Comparison of ENCODE assay signal across 24 cellular contexts in genomic region chr6:35566794-35567193, GRCh38. TPM values are rescaled to one million over a fixed set of nuclear protein-coding genes. Genes with fewer than 3 reads are reported as not detected.
"Had no signal": no experiment of that assay in that cellular context is flagged by ENCODE, and none has a peak within 500 bp of the region (broad histone marks: within the 10 kb centered on the region; RNA-seq: fewer than 3 reads in every experiment).

No MANE protein-coding gene starts in this region.

- H3K9me3 ChIP-seq: colonic mucosa, pancreas, spleen, tibial nerve, uterus had no signal

- H3K27me3 ChIP-seq: colonic mucosa, pancreas, uterus had no signal

- H3K4me3 Mint-ChIP-seq: activated CD4-positive, alpha-beta T cell treated with anti-CD3 and anti-CD28 coated beads, Interleukin-2, amount 10 ng/mL, durations not matched to agents 7 days and 5 days; activated CD8-positive, alpha-beta T cell treated with anti-CD3 and anti-CD28 coated beads, Interleukin-2, amount 10 ng/mL, durations not matched to agents 7 days and 5 days; activated naive CD8-positive, alpha-beta T cell treated with anti-CD3 and anti-CD28 coated beads for 36 hours; brain had no signal

- H3K36me3 Mint-ChIP-seq: activated naive CD8-positive, alpha-beta T cell treated with anti-CD3 and anti-CD28 coated beads for 36 hours; brain had no signal

- H3K4me1 ChIP-seq: colonic mucosa, pancreas, spleen, tibial nerve, uterus had no signal

- ATAC-seq: activated CD4-positive, CD25-positive, alpha-beta regulatory T cell treated with anti-CD3 and anti-CD28 coated beads, Interleukin-2, amount 50 U/mL, for 24 hours; activated CD8-positive, alpha-beta T cell treated with anti-CD3 and anti-CD28 coated beads, Interleukin-2, amount 10 ng/mL, durations not matched to agents 7 days and 5 days; left lobe of liver; pancreas; sciatic nerve had no signal

- H3K4me3 ChIP-seq: colonic mucosa, pancreas, SK-N-MC, spleen, tibial nerve, uterus had no signal

- FAIRE-seq: endometrium, kidney, pancreas had no signal

- H3K36me3 ChIP-seq: colonic mucosa, pancreas, uterus had no signal

- H3K4me1 Mint-ChIP-seq: activated CD4-positive, alpha-beta T cell treated with anti-CD3 and anti-CD28 coated beads, Interleukin-2, amount 10 ng/mL, durations not matched to agents 7 days and 5 days had no signal

- DNase-seq: activated CD4-positive, alpha-beta T cell treated with anti-CD3 and anti-CD28 coated beads, Interleukin-2, amount 10 ng/mL, durations not matched to agents 7 days and 5 days; activated CD8-positive, alpha-beta memory T cell treated with anti-CD3 and anti-CD28 coated beads, Interleukin-2, amount 50 U/mL, for 4 hours; activated CD8-positive, alpha-beta T cell treated with anti-CD3 and anti-CD28 coated beads, Interleukin-2, amount 10 ng/mL, durations not matched to agents 7 days and 5 days; activated gamma-delta T cell; activated naive CD8-positive, alpha-beta T cell treated with anti-CD3 and anti-CD28 coated beads for 36 hours; caudate nucleus; colonic mucosa; erythroblast; foreskin melanocyte; glutamatergic neuron; midbrain; pancreas; spleen; stimulated activated naive CD4-positive, alpha-beta T cell; uterus had no signal

- H3K27ac Mint-ChIP-seq: activated CD4-positive, alpha-beta T cell treated with anti-CD3 and anti-CD28 coated beads, Interleukin-2, amount 10 ng/mL, durations not matched to agents 7 days and 5 days; activated naive CD8-positive, alpha-beta T cell treated with anti-CD3 and anti-CD28 coated beads for 36 hours had no signal

- H3K27ac ChIP-seq: colonic mucosa, pancreas, SK-N-MC, spleen, tibial nerve, uterus had no signal

- H3K9me3 Mint-ChIP-seq: activated CD4-positive, alpha-beta T cell treated with anti-CD3 and anti-CD28 coated beads, Interleukin-2, amount 10 ng/mL, durations not matched to agents 7 days and 5 days had no signal

- H3K27me3 Mint-ChIP-seq: activated naive CD8-positive, alpha-beta T cell treated with anti-CD3 and anti-CD28 coated beads for 36 hours had no signal

RNA-seq across cellular contexts. Expression of gene TULP1, which starts 54.1 kb away (rescaled TPM):
- total RNA-seq: activated CD4-positive, alpha-beta T cell treated with anti-CD3 and anti-CD28 coated beads, Interleukin-2, amount 10 ng/mL, durations not matched to agents 7 days and 5 days; activated CD8-positive, alpha-beta T cell treated with anti-CD3 and anti-CD28 coated beads, Interleukin-2, amount 10 ng/mL, durations not matched to agents 7 days and 5 days; activated naive CD8-positive, alpha-beta T cell treated with anti-CD3 and anti-CD28 coated beads for 36 hours; colonic mucosa; kidney; left lobe of liver; lung microvascular endothelial cell; pancreas; sciatic nerve; spleen had no signal
